ENCODE assay signal across 16 cellular contexts in genomic region chr18:35283923-35284794, GRCh38. TPM values are rescaled to one million over a fixed set of nuclear protein-coding genes. Genes with fewer than 3 reads are reported as not detected.
DNase-seq lines count a peak whose midpoint lies in the region; ATAC-seq and TF ChIP-seq lines count a peak whose summit lies in the region.
"Had no signal": no experiment of that assay in that cellular context is flagged by ENCODE, and none has a peak within 500 bp of the region (broad histone marks: within the 10 kb centered on the region; RNA-seq: fewer than 3 reads in every experiment).

No MANE protein-coding gene starts in this region.

- H3K27me3 ChIP-seq in left ventricle myocardium inferior (ENCODE audit: low read depth): no peaks in the 10 kb centered on the region
- H3K27me3 ChIP-seq: SJCRH30 had no signal

- ATAC-seq in Right ventricle myocardium superior (ENCODE audit: poor library complexity) (peak; percentile 83), GM21423 (IDR thresholded peaks at IDR 0.05; ENCODE audit: unreplicated experiment) (no peak)

- TF ChIP-seq CTCF in NB4 (IDR thresholded peaks at IDR 0.05; ENCODE audit: low read depth, low read length) (no peak), left ventricle myocardium inferior (IDR thresholded peaks at IDR 0.05; ENCODE audit: borderline replicate concordance) (no peak)

- DNase-seq in Right ventricle myocardium superior (peak; percentile 69), cardiac septum (ENCODE audit: low spot score) (no peak), NB4 (ENCODE audit: low read depth) (peak; percentile 22), left ventricle myocardium inferior (peak; percentile 29), HuH-7 (ENCODE audit: low spot score) (no peak), posterior vena cava (ENCODE audit: low spot score) (no peak)
- DNase-seq: DMS79 treated with DMSO at 0.1 percent for 48 hours; HCEC 1CT; Kasumi-1; NCI-H1417 treated with DMSO at 0.1 percent for 48 hours; NCI-H1930; NCI-H2171; NK-92 treated with Interleukin-12 subunit alpha and Interleukin-12 subunit beta, amount 100 ng/mL, for 24 hours; RPMI8226; SJCRH30 had no signal

- H3K9me3 ChIP-seq in left ventricle myocardium inferior (replicated peaks): peaks cover 9% of the 10 kb centered on the region
- H3K9me3 ChIP-seq: SJCRH30 had no signal

- H3K4me3 ChIP-seq in NB4 (ENCODE audit: low read depth, low read length) (no peak overlapping the region), left ventricle myocardium inferior (no peak overlapping the region)
- H3K4me3 ChIP-seq: SJCRH30 had no signal

- H3K4me1 ChIP-seq in left ventricle myocardium inferior: peaks cover 49% of the 10 kb centered on the region
- H3K4me1 ChIP-seq: SJCRH30 had no signal

- intact Hi-C loops in Right ventricle myocardium superior (cut with DNase I): no loop called here
- intact Hi-C loops in cardiac septum (cut with DNase I): no loop called here
- intact Hi-C loops in left ventricle myocardium inferior (cut with micrococcal nuclease): no loop called here
- intact Hi-C loops in posterior vena cava (cut with DNase I): no loop called here

- H3K27ac ChIP-seq in left ventricle myocardium inferior (replicated peaks): no peak overlapping the region
- H3K27ac ChIP-seq: SJCRH30 had no signal

- TF ChIP-seq POLR2A in NB4 (IDR thresholded peaks at IDR 0.05; ENCODE audit: extremely low read depth, insufficient read length): no peak

- H3K36me3 ChIP-seq in left ventricle myocardium inferior: peaks cover 10% of the 10 kb centered on the region
- H3K36me3 ChIP-seq: SJCRH30 had no signal

RNA-seq across cellular contexts. Expression of gene ZSCAN30, which starts 5.9 kb away (rescaled TPM):
- 12.0 TPM for total RNA-seq in Right ventricle myocardium superior
- 18.6 TPM for total RNA-seq in cardiac septum
- total RNA-seq in left ventricle myocardium inferior: 13.3 TPM
- total RNA-seq in posterior vena cava: 10 to 100 TPM; 12.8 to 14.9 TPM

RNA-seq across cellular contexts. Expression of gene ZNF397, which starts 43.3 kb away (rescaled TPM):
- total RNA-seq in Right ventricle myocardium superior (12.7 TPM), cardiac septum (18.0 TPM), left ventricle myocardium inferior (13.4 TPM), posterior vena cava (10 to 100 TPM; 25.5 to 26.3 TPM)

Comparison
In these comparisons a context has a peak if more than half of its experiments do, and no peak if none do; other contexts are left out.
1. DNase-seq: peak in Right ventricle myocardium superior (single experiment), NB4 (single experiment) and left ventricle myocardium inferior (single experiment); none in cardiac septum (single experiment), HuH-7 (single experiment) and posterior vena cava (single experiment).